ENCODE assay signal across 9 cellular contexts in genomic region chr17:35368086-35368824, GRCh38. TPM values are rescaled to one million over a fixed set of nuclear protein-coding genes. Genes with fewer than 3 reads are reported as not detected.
DNase-seq lines count a peak whose midpoint lies in the region; ATAC-seq and TF ChIP-seq lines count a peak whose summit lies in the region.
"Had no signal": no experiment of that assay in that cellular context is flagged by ENCODE, and none has a peak within 500 bp of the region (broad histone marks: within the 10 kb centered on the region; RNA-seq: fewer than 3 reads in every experiment).

No MANE protein-coding gene starts in this region.

- TF ChIP-seq CTCF in GM13976 (IDR thresholded peaks at IDR 0.05; ENCODE audit: borderline replicate concordance, control extremely low read depth, extremely low read depth, insufficient read depth, missing control alignments) = no peak
- no peak for TF ChIP-seq CTCF in progenitor cell of endocrine pancreas (IDR thresholded peaks at IDR 0.05; ENCODE audit: unreplicated experiment)

- in situ Hi-C loops in GM13976 (cut with MboI; ENCODE audit: low sequenced_read_pairs, unreplicated experiment) = no loop called here

- peak; percentile 70 for DNase-seq in GM13976 (ENCODE audit: low spot score)
- no peak for DNase-seq in activated naive CD8-positive, alpha-beta T cell treated with anti-CD3 and anti-CD28 coated beads for 36 hours
- DNase-seq in stimulated activated naive CD8-positive, alpha-beta T cell treated with anti-CD3 and anti-CD28 coated beads, Interleukin-15, Interleukin-2, amounts not matched to agents 100 U/mL and 50 U/mL, for 24 hours = peak; percentile 19
- DNase-seq in GM03348 (ENCODE audit: low spot score) = no peak
- no peak for DNase-seq in progenitor cell of endocrine pancreas (ENCODE audit: low spot score, unreplicated experiment)
- DNase-seq in NCI-H226 = no peak

- peaks cover 26% of the 10 kb centered on the region for H3K9me3 Mint-ChIP-seq in activated naive CD8-positive, alpha-beta T cell treated with anti-CD3 and anti-CD28 coated beads for 36 hours
- peaks cover 18% of the 10 kb centered on the region for H3K9me3 Mint-ChIP-seq in progenitor cell of endocrine pancreas (ENCODE audit: low read depth)

- H3K27me3 Mint-ChIP-seq in activated naive CD8-positive, alpha-beta T cell treated with anti-CD3 and anti-CD28 coated beads for 36 hours = peaks cover 5% of the 10 kb centered on the region
- peaks cover 76% of the 10 kb centered on the region for H3K27me3 Mint-ChIP-seq in progenitor cell of endocrine pancreas

- H3K4me3 Mint-ChIP-seq in activated naive CD8-positive, alpha-beta T cell treated with anti-CD3 and anti-CD28 coated beads for 36 hours = peak overlapping the region; percentile 15
- no peak overlapping the region for H3K4me3 Mint-ChIP-seq in progenitor cell of endocrine pancreas (ENCODE audit: low read depth)

- ATAC-seq in GM21447 (IDR thresholded peaks at IDR 0.05; ENCODE audit: unreplicated experiment) (peak; percentile 92), HG03565 (IDR thresholded peaks at IDR 0.05; ENCODE audit: unreplicated experiment) (peak; percentile 89)
- peak; percentile 92 for ATAC-seq in stimulated activated naive CD8-positive, alpha-beta T cell treated with anti-CD3 and anti-CD28 coated beads, Interleukin-15, Interleukin-2, amounts not matched to agents 100 U/mL and 50 U/mL, for 24 hours
- ATAC-seq: K562 had no signal

- peaks cover 34% of the 10 kb centered on the region for H3K4me1 Mint-ChIP-seq in activated naive CD8-positive, alpha-beta T cell treated with anti-CD3 and anti-CD28 coated beads for 36 hours
- H3K4me1 Mint-ChIP-seq in progenitor cell of endocrine pancreas (ENCODE audit: low read depth) = peaks cover 1% of the 10 kb centered on the region

- H3K36me3 Mint-ChIP-seq in activated naive CD8-positive, alpha-beta T cell treated with anti-CD3 and anti-CD28 coated beads for 36 hours = peaks cover 71% of the 10 kb centered on the region
- H3K36me3 Mint-ChIP-seq in progenitor cell of endocrine pancreas (ENCODE audit: insufficient read depth) = peaks cover 2% of the 10 kb centered on the region

- peak overlapping the region; percentile 31 for H3K27ac Mint-ChIP-seq in activated naive CD8-positive, alpha-beta T cell treated with anti-CD3 and anti-CD28 coated beads for 36 hours
- no peak overlapping the region for H3K27ac Mint-ChIP-seq in progenitor cell of endocrine pancreas

RNA-seq across cellular contexts. Expression of gene SLFN11, which starts 5.2 kb away (rescaled TPM):
- total RNA-seq in activated naive CD8-positive, alpha-beta T cell treated with anti-CD3 and anti-CD28 coated beads for 36 hours = 10 to 100 TPM; 35.6 to 37.9 TPM
- total RNA-seq in progenitor cell of endocrine pancreas = 2.1 and 3.0 TPM in 2 replicates

Comparison
In these comparisons a context has a peak if more than half of its experiments do, and no peak if none do; other contexts are left out.
1. DNase-seq: peak in GM13976 (single experiment) and stimulated activated naive CD8-positive, alpha-beta T cell treated with anti-CD3 and anti-CD28 coated beads, Interleukin-15, Interleukin-2, amounts not matched to agents 100 U/mL and 50 U/mL, for 24 hours (single experiment); none in activated naive CD8-positive, alpha-beta T cell treated with anti-CD3 and anti-CD28 coated beads for 36 hours (single experiment), GM03348 (single experiment), progenitor cell of endocrine pancreas (single experiment) and NCI-H226 (single experiment).
2. Peak in every context shown above with its lines, with median percentiles within 50 percentile points of each other: ATAC-seq.